ENCODE assay signal across 16 cellular contexts in the genomic region with DNA sequence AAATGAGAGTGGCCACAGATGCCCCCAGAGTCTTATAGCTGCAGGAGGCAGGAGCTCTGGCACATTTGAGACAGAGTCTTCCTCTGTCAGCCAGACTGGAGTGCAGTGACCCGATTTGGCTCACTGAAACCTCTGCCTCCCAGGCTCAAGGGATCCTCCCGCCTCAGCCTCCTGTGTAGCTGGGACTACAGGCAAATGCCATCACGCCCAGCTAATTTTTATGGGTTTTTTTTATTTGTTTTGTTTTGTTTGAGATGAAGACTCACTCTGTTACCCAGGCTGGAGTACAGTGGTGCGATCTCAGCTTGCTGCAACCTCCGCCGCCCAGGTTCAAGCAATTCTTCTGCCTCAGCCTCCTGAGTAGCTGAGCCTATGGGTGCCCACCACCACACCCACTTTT.
DNase-seq lines count a peak whose midpoint lies in the region; ATAC-seq and TF ChIP-seq lines count a peak whose summit lies in the region.
"Had no signal": no experiment of that assay in that cellular context is flagged by ENCODE, and none has a peak within 500 bp of the region (broad histone marks: within the 10 kb centered on the region; RNA-seq: fewer than 3 reads in every experiment).

No MANE protein-coding gene starts in this region.

- H3K9me3 Mint-ChIP-seq in H9, result no peaks in the 10 kb centered on the region
- H3K9me3 Mint-ChIP-seq in activated naive CD8-positive, alpha-beta T cell treated with anti-CD3 and anti-CD28 coated beads, Interleukin-2, amount 50 U/mL, for 24 hours, result no peaks in the 10 kb centered on the region
- H3K9me3 Mint-ChIP-seq in CD8-positive, alpha-beta T cell, result no peaks in the 10 kb centered on the region
- H3K9me3 Mint-ChIP-seq: CD4-positive, alpha-beta memory T cell had no signal

- H3K56ac ChIP-seq in H9 (ENCODE audit: insufficient read length, low read depth, low read length), result no peak overlapping the region

- CTCF ChIA-PET in PC-3 (lab: Charles Lee), result no interaction called here
- CTCF ChIA-PET in CD8-positive, alpha-beta T cell (lab: Charles Lee), result interaction anchor here (1.2 kb wide), 1 partner anchor 357 kb away, joined by 3 read pairs; no protein-coding TSS in a partner anchor

- no peak overlapping the region for H2BK12ac ChIP-seq in H9 (ENCODE audit: insufficient read length, low read depth, low read length)
- no peak overlapping the region for H2BK12ac ChIP-seq in neuronal stem cell (ENCODE audit: low read length)

- H3K4me1 ChIP-seq in H9 (ENCODE audit: insufficient read depth, low read length) (no peaks in the 10 kb centered on the region), PC-3 (ENCODE audit: insufficient read depth, low read length) (peaks cover 8% of the 10 kb centered on the region; the same call in 1 of the 2 replicates), neuronal stem cell (ENCODE audit: control insufficient read depth in 2 of 2, insufficient read depth in 1 of 2, low read depth in 1 of 2, low read length in 2 of 2) (peaks cover 0 to 5% of the 10 kb centered on the region in 2 donors)
- peaks cover 6% of the 10 kb centered on the region for H3K4me1 ChIP-seq in CD8-positive, alpha-beta T cell (ENCODE audit: insufficient read depth, low read length)
- H3K4me1 ChIP-seq: HAP-1 had no signal

- peaks cover 8 to 10% of the 10 kb centered on the region in 2 experiments for H3K4me1 Mint-ChIP-seq in H9
- peaks cover 9% of the 10 kb centered on the region for H3K4me1 Mint-ChIP-seq in activated naive CD8-positive, alpha-beta T cell treated with anti-CD3 and anti-CD28 coated beads, Interleukin-2, amount 50 U/mL, for 24 hours
- H3K4me1 Mint-ChIP-seq in CD8-positive, alpha-beta T cell (ENCODE audit: low read depth), result peaks cover 13% of the 10 kb centered on the region

- H3K27me3 ChIP-seq in H9 (ENCODE audit: insufficient read depth, low read length), result no peaks in the 10 kb centered on the region
- no peaks in the 10 kb centered on the region for H3K27me3 ChIP-seq in PC-3 (ENCODE audit: low read length)
- peaks cover 0 to 6% (median 0%) of the 10 kb centered on the region in 3 experiments for H3K27me3 ChIP-seq in neuronal stem cell (ENCODE audit: control insufficient read depth in 3 of 3, insufficient read depth in 3 of 3, low read depth in 1 of 3, low read length in 3 of 3)
- H3K27me3 ChIP-seq in CD8-positive, alpha-beta T cell (ENCODE audit: insufficient read depth, low read length), result no peaks in the 10 kb centered on the region

- H2BK20ac ChIP-seq in H9 (ENCODE audit: low read depth, low read length, poor library complexity, severe bottlenecking), result no peak overlapping the region

- peak overlapping the region; percentile 22 for H3K18ac ChIP-seq in H9 (ENCODE audit: insufficient read length, low read depth, low read length)
- no peak overlapping the region for H3K18ac ChIP-seq in neuronal stem cell (ENCODE audit: low read length)

- 0 out of 2 replicates have a peak, but pooled peaks cover 2% of the 10 kb centered on the region for H3K27me3 Mint-ChIP-seq in H9 (ENCODE audit: low read depth)
- H3K27me3 Mint-ChIP-seq in activated naive CD8-positive, alpha-beta T cell treated with anti-CD3 and anti-CD28 coated beads, Interleukin-2, amount 50 U/mL, for 24 hours, result no peaks in the 10 kb centered on the region
- no peaks in the 10 kb centered on the region for H3K27me3 Mint-ChIP-seq in CD8-positive, alpha-beta T cell (ENCODE audit: low read depth)
- H3K27me3 Mint-ChIP-seq: CD4-positive, alpha-beta memory T cell had no signal

- H3K27ac Mint-ChIP-seq in H9, result no peak overlapping the region; a peak in 1 of 7 replicates
- no peak overlapping the region for H3K27ac Mint-ChIP-seq in activated naive CD8-positive, alpha-beta T cell treated with anti-CD3 and anti-CD28 coated beads, Interleukin-2, amount 50 U/mL, for 24 hours
- no peak overlapping the region for H3K27ac Mint-ChIP-seq in CD8-positive, alpha-beta T cell
- H3K27ac Mint-ChIP-seq: CD4-positive, alpha-beta memory T cell had no signal

- DNase-seq in H9 (no peak), PC-3 (peak; percentile 27), left kidney (ENCODE audit: low read depth, low spot score) (peak; percentile 17), neuronal stem cell (ENCODE audit: low spot score) (no peak), NCI-H1048 (lab: John Stamatoyannopoulos, UW) (no peak), DMS153 (lab: John Stamatoyannopoulos, UW) (no peak)
- DNase-seq in activated naive CD8-positive, alpha-beta T cell treated with anti-CD3 and anti-CD28 coated beads, Interleukin-2, amount 50 U/mL, for 24 hours, result no peak
- DNase-seq in CD8-positive, alpha-beta T cell, result no peak
- DNase-seq: ACHN; CD4-positive, alpha-beta memory T cell; DND-41; EL had no signal

- no peak overlapping the region for H2BK5ac ChIP-seq in H9 (ENCODE audit: insufficient read length, low read length)
- no peak overlapping the region for H2BK5ac ChIP-seq in neuronal stem cell (ENCODE audit: low read length)

- H3K79me2 ChIP-seq in H9 (ENCODE audit: insufficient read depth, low read length) (no peaks in the 10 kb centered on the region), PC-3 (ENCODE audit: low read length) (no peaks in the 10 kb centered on the region)

- TF ChIP-seq CTCF in H9 (conservative IDR thresholded peaks at IDR 0.05) (no peak), PC-3 (conservative IDR thresholded peaks at IDR 0.05; ENCODE audit: low read depth, low read length) (no peak)
- TF ChIP-seq CTCF in CD8-positive, alpha-beta T cell (IDR thresholded peaks at IDR 0.05), result no peak

- no peaks in the 10 kb centered on the region for H4K20me1 ChIP-seq in H9 (ENCODE audit: control insufficient read depth, insufficient read depth, insufficient read length)
- no peaks in the 10 kb centered on the region for H4K20me1 ChIP-seq in PC-3 (ENCODE audit: low read length)

- WGBS in H9 (ENCODE audit: extremely low coverage, insufficient read length, low lambda C conversion rate), result no CpG with 5 or more reads among the region's 6 CpGs
- WGBS in neuronal stem cell (ENCODE audit: extremely low coverage in 2 of 2, insufficient read length in 2 of 2, insufficient replicate concordance in 1 of 2), 2 donors, result no CpG with 5 or more reads among the region's 6 CpGs

- H2BK15ac ChIP-seq in H9 (ENCODE audit: low read depth, low read length) (no peak overlapping the region), neuronal stem cell (ENCODE audit: low read length) (no peak overlapping the region)

- no peaks in the 10 kb centered on the region for H3K79me1 ChIP-seq in H9 (ENCODE audit: insufficient read depth, low read depth, low read length, poor library complexity, severe bottlenecking)
- H3K79me1 ChIP-seq in neuronal stem cell (ENCODE audit: low read depth, low read length), result no peaks in the 10 kb centered on the region

- H3K4me2 ChIP-seq in H9 (ENCODE audit: insufficient read depth, insufficient read length, low read length) (no peak overlapping the region), PC-3 (ENCODE audit: low read length) (no peak overlapping the region; the same call in 1 of the 2 replicates), neuronal stem cell (ENCODE audit: insufficient read depth, low read length, poor library complexity, severe bottlenecking) (no peak overlapping the region)

- no peaks in the 10 kb centered on the region for H3K23me2 ChIP-seq in H9 (ENCODE audit: insufficient read length, low read depth, low read length, poor library complexity, severe bottlenecking)

- H3K36me3 ChIP-seq in PC-3 (ENCODE audit: low read depth, low read length) (no peaks in the 10 kb centered on the region), neuronal stem cell (replicated peaks in 1 of 2; ENCODE audit: control insufficient read depth in 2 of 2, insufficient read depth in 2 of 2, low read length in 2 of 2) (no peaks in the 10 kb centered on the region)
- no peaks in the 10 kb centered on the region for H3K36me3 ChIP-seq in CD8-positive, alpha-beta T cell (ENCODE audit: insufficient read depth, low read length)
- H3K36me3 ChIP-seq: HAP-1 had no signal

- no peak overlapping the region for H3K4me3 Mint-ChIP-seq in H9
- H3K4me3 Mint-ChIP-seq in activated naive CD8-positive, alpha-beta T cell treated with anti-CD3 and anti-CD28 coated beads, Interleukin-2, amount 50 U/mL, for 24 hours, result no peak overlapping the region
- H3K4me3 Mint-ChIP-seq in CD8-positive, alpha-beta T cell, result no peak overlapping the region
- H3K4me3 Mint-ChIP-seq: CD4-positive, alpha-beta memory T cell had no signal

- no TSS peak for BruUV-seq in PC-3 (replicated peaks; lab: Mats Ljungman, UMichigan)

- no peak overlapping the region for H4K5ac ChIP-seq in H9 (ENCODE audit: insufficient read length, low read depth, low read length)

- intact Hi-C loops in PC-3 (cut with micrococcal nuclease), result no loop called here
- intact Hi-C loops in CD8-positive, alpha-beta T cell (cut with DNase I, micrococcal nuclease), result no loop called here

- no peaks in the 10 kb centered on the region for H3K9me3 ChIP-seq in H9 (ENCODE audit: control insufficient read depth, low read depth, low read length)
- no peaks in the 10 kb centered on the region for H3K9me3 ChIP-seq in PC-3 (ENCODE audit: low read length)
- H3K9me3 ChIP-seq in neuronal stem cell (replicated peaks in 1 of 2; ENCODE audit: control insufficient read depth in 2 of 2, insufficient read depth in 1 of 2, low read depth in 1 of 2, low read length in 2 of 2), result no peaks in the 10 kb centered on the region
- no peaks in the 10 kb centered on the region for H3K9me3 ChIP-seq in CD8-positive, alpha-beta T cell (ENCODE audit: low read length)
- H3K9me3 ChIP-seq: HAP-1 had no signal

- H2AFZ ChIP-seq in H9 (ENCODE audit: low read length) (no peak overlapping the region), PC-3 (ENCODE audit: low read length) (no peak overlapping the region), neuronal stem cell (ENCODE audit: low read length) (no peak overlapping the region)

- no peak overlapping the region for H4K8ac ChIP-seq in H9 (replicated peaks; ENCODE audit: insufficient read length, low read depth, low read length)
- H4K8ac ChIP-seq in neuronal stem cell (ENCODE audit: low read depth, low read length), result no peak overlapping the region

- no peaks in the 10 kb centered on the region for H3F3A ChIP-seq in PC-3 (ENCODE audit: low read length, unreplicated experiment)

- H3K36me3 Mint-ChIP-seq in H9 (ENCODE audit: insufficient read depth in 1 of 3, low read depth in 3 of 3), result no peaks in the 10 kb centered on the region
- H3K36me3 Mint-ChIP-seq in activated naive CD8-positive, alpha-beta T cell treated with anti-CD3 and anti-CD28 coated beads, Interleukin-2, amount 50 U/mL, for 24 hours (ENCODE audit: low read depth), result no peaks in the 10 kb centered on the region
- H3K36me3 Mint-ChIP-seq in CD8-positive, alpha-beta T cell, result no peaks in the 10 kb centered on the region
- H3K36me3 Mint-ChIP-seq: CD4-positive, alpha-beta memory T cell had no signal

- ATAC-seq in PC-3, result peak; percentile 70
- ATAC-seq in activated naive CD8-positive, alpha-beta T cell treated with anti-CD3 and anti-CD28 coated beads, Interleukin-2, amount 50 U/mL, for 24 hours, result no peak
- ATAC-seq in CD8-positive, alpha-beta T cell, result no peak

- H4K91ac ChIP-seq in H9 (ENCODE audit: insufficient read length, low read depth, low read length) (no peak overlapping the region), neuronal stem cell (ENCODE audit: low read depth, low read length, poor library complexity) (no peak overlapping the region)

- H3K4ac ChIP-seq in H9 (ENCODE audit: low read depth, low read length) (no peak overlapping the region), neuronal stem cell (ENCODE audit: low read length) (no peak overlapping the region)

- no peak overlapping the region for H3T11ph ChIP-seq in H9 (ENCODE audit: low read length)

- POLR2A ChIA-PET in PC-3 (lab: Charles Lee; ENCODE audit: unreplicated experiment), result no interaction called here
- POLR2A ChIA-PET in CD8-positive, alpha-beta T cell (lab: Charles Lee), result interaction anchor here (1.6 kb wide), 1 partner anchor 15 kb away, joined by 3 read pairs; no protein-coding TSS in a partner anchor

- no peak overlapping the region for H3K23ac ChIP-seq in H9 (ENCODE audit: insufficient read length, low read depth, low read length)
- no peak overlapping the region for H3K23ac ChIP-seq in neuronal stem cell (ENCODE audit: low read depth, low read length, poor library complexity)

- H3K9ac ChIP-seq in H9 (ENCODE audit: extremely low read depth, insufficient read length, low read length) (no peak overlapping the region), PC-3 (ENCODE audit: low read length) (no peak overlapping the region), neuronal stem cell (ENCODE audit: low read depth, low read length, poor library complexity) (no peak overlapping the region)

- H3K27ac ChIP-seq in H9 (ENCODE audit: insufficient read length, low read depth, low read length) (no peak overlapping the region), PC-3 (ENCODE audit: low read length) (no peak overlapping the region), neuronal stem cell (replicated peaks; ENCODE audit: low read length) (no peak overlapping the region)
- H3K27ac ChIP-seq in CD8-positive, alpha-beta T cell (ENCODE audit: low read depth, low read length), result no peak overlapping the region
- H3K27ac ChIP-seq: C4-2B, HL-60 had no signal

- H3K4me3 ChIP-seq in PC-3 (ENCODE audit: low read length), result no peak overlapping the region
- no peak overlapping the region for H3K4me3 ChIP-seq in neuronal stem cell (ENCODE audit: low read length in 2 of 2)
- H3K4me3 ChIP-seq in CD8-positive, alpha-beta T cell (ENCODE audit: low read depth, low read length), result no peak overlapping the region
- H3K4me3 ChIP-seq: GM12878, HAP-1 had no signal

- no peak overlapping the region for H3K14ac ChIP-seq in H9 (ENCODE audit: insufficient read depth, low read length)
- peak overlapping the region; percentile 9 for H3K14ac ChIP-seq in neuronal stem cell (ENCODE audit: low read length)

- no peak overlapping the region for H2AK5ac ChIP-seq in H9 (ENCODE audit: insufficient read length, low read length)
- H2AK5ac ChIP-seq in neuronal stem cell (ENCODE audit: low read depth, low read length), result no peak overlapping the region

- no peak overlapping the region for H2BK120ac ChIP-seq in H9 (ENCODE audit: low read depth, low read length, poor library complexity, severe bottlenecking)
- no peak overlapping the region for H2BK120ac ChIP-seq in neuronal stem cell (ENCODE audit: low read depth, low read length)

- H3K9me2 ChIP-seq in PC-3 (replicated peaks; ENCODE audit: low read length), result no peaks in the 10 kb centered on the region

Comparison
In these comparisons a context has a peak if more than half of its experiments do, and no peak if none do; other contexts are left out.
1. DNase-seq: peak in PC-3 (single experiment) and left kidney (single experiment); none in H9 (single experiment), neuronal stem cell (single experiment), activated naive CD8-positive, alpha-beta T cell treated with anti-CD3 and anti-CD28 coated beads, Interleukin-2, amount 50 U/mL, for 24 hours (single experiment), NCI-H1048 (single experiment), DMS153 (single experiment) and CD8-positive, alpha-beta T cell (0 of 7).